ENCODE assay signal across 8 cellular contexts in genomic region chr11:66728760-66729385, GRCh38. TPM values are rescaled to one million over a fixed set of nuclear protein-coding genes. Genes with fewer than 3 reads are reported as not detected.
DNase-seq lines count a peak whose midpoint lies in the region; ATAC-seq, FAIRE-seq and TF ChIP-seq lines count a peak whose summit lies in the region.

SPTBN2 (minus strand) TSS chr11:66729216; CDS start chr11:66721240, 7,976 bp downstream.

- DNase-seq in CD4-positive, CD25-positive, alpha-beta regulatory T cell, result no peak
- DNase-seq in Jurkat, Clone E6-1 (ENCODE audit: low read depth, low spot score), result no peak
- DNase-seq in astrocyte of the spinal cord (ENCODE audit: low read depth, low spot score), result no peak
- DNase-seq in kidney, result no peak
- DNase-seq in stimulated activated naive CD8-positive, alpha-beta T cell treated with anti-CD3 and anti-CD28 coated beads, Interleukin-15, amount 100 ng/mL, for 72 hours, result no peak
- DNase-seq in GM19239 (ENCODE audit: insufficient read length, low spot score), result no peak
- no peak for DNase-seq in GOT3 (lab: John Stamatoyannopoulos, UW)

- TF ChIP-seq CTCF in astrocyte of the spinal cord (IDR thresholded peaks at IDR 0.05; ENCODE audit: low read depth, low read length), result no peak
- no peak for TF ChIP-seq CTCF in kidney (IDR thresholded peaks at IDR 0.05; ENCODE audit: borderline replicate concordance, extremely low read depth, insufficient read depth)

- peaks cover 4 to 18% (median 12%) of the 10 kb centered on the region in 4 donors for H3K4me1 Mint-ChIP-seq in CD4-positive, CD25-positive, alpha-beta regulatory T cell
- H3K4me1 Mint-ChIP-seq in stimulated activated naive CD8-positive, alpha-beta T cell treated with anti-CD3 and anti-CD28 coated beads, Interleukin-15, amount 100 ng/mL, for 72 hours, result peaks cover 19% of the 10 kb centered on the region

- H3K27me3 ChIP-seq in CD4-positive, CD25-positive, alpha-beta regulatory T cell (ENCODE audit: control insufficient read depth, insufficient read depth, low read length), result peaks cover 45% of the 10 kb centered on the region

- H3K4me3 ChIP-seq in CD4-positive, CD25-positive, alpha-beta regulatory T cell (ENCODE audit: low read depth, low read length), result no peak within 1 kb of the TSS
- H3K4me3 ChIP-seq in Jurkat, Clone E6-1 (ENCODE audit: low read length), result peak within 1 kb of the TSS; percentile 53
- H3K4me3 ChIP-seq in astrocyte of the spinal cord (ENCODE audit: low read depth, low read length) (peak within 1 kb of the TSS; percentile 40), kidney (ENCODE audit: low read length in 2 of 2) (peak within 1 kb of the TSS; percentile 57 to 65)

- no peak for FAIRE-seq in kidney (lab: Jason Lieb, UNC)
- FAIRE-seq in GM19239 (lab: Jason Lieb, UNC), result no peak

- H3K9ac ChIP-seq in kidney (ENCODE audit: low read length in 2 of 2), result peak within 1 kb of the TSS; percentile 64 to 69

- no peak for ATAC-seq in CD4-positive, CD25-positive, alpha-beta regulatory T cell (ENCODE audit: low read depth in 2 of 2)
- no peak for ATAC-seq in stimulated activated naive CD8-positive, alpha-beta T cell treated with anti-CD3 and anti-CD28 coated beads, Interleukin-15, amount 100 ng/mL, for 72 hours
- no peak for ATAC-seq in GM21423 (IDR thresholded peaks at IDR 0.05; ENCODE audit: unreplicated experiment)

- intact Hi-C loops in kidney (cut with DNase I), result no loop called here

- no peak within 1 kb of the TSS for H3K27ac ChIP-seq in CD4-positive, CD25-positive, alpha-beta regulatory T cell (ENCODE audit: insufficient read depth, low read length, poor library complexity, severe bottlenecking)
- H3K27ac ChIP-seq in kidney (ENCODE audit: low read depth in 2 of 2, low read length in 2 of 2), result peak within 1 kb of the TSS; percentile 69 to 83

- in situ Hi-C loops in astrocyte of the spinal cord (cut with HindIII; ENCODE audit: low sequenced_read_pairs), result no loop called here

- no peaks in the 10 kb centered on the region for H3K36me3 ChIP-seq in CD4-positive, CD25-positive, alpha-beta regulatory T cell (ENCODE audit: control insufficient read depth, insufficient read depth, low read length)
- H3K36me3 ChIP-seq in kidney (ENCODE audit: control insufficient read depth in 1 of 2, insufficient read depth in 2 of 2, low read length in 2 of 2), result no peaks in the 10 kb centered on the region

- peaks cover 18% of the 10 kb centered on the region for H3K4me1 ChIP-seq in CD4-positive, CD25-positive, alpha-beta regulatory T cell (ENCODE audit: control insufficient read depth, insufficient read depth, low read length, poor library complexity, severe bottlenecking)
- H3K4me1 ChIP-seq in kidney (ENCODE audit: control insufficient read depth in 1 of 2, insufficient read depth in 1 of 2, low read depth in 1 of 2, low read length in 2 of 2), result peaks cover 7 to 19% of the 10 kb centered on the region in 2 donors

- H3K27me3 Mint-ChIP-seq in CD4-positive, CD25-positive, alpha-beta regulatory T cell, result peaks cover 82% of the 10 kb centered on the region
- peaks cover 69% of the 10 kb centered on the region for H3K27me3 Mint-ChIP-seq in stimulated activated naive CD8-positive, alpha-beta T cell treated with anti-CD3 and anti-CD28 coated beads, Interleukin-15, amount 100 ng/mL, for 72 hours

- no peaks in the 10 kb centered on the region for H3K9me3 ChIP-seq in CD4-positive, CD25-positive, alpha-beta regulatory T cell (ENCODE audit: control insufficient read depth in 2 of 2, low read length in 2 of 2)
- H3K9me3 ChIP-seq in kidney (ENCODE audit: control insufficient read depth in 1 of 2, low read length in 2 of 2), result no peaks in the 10 kb centered on the region

- peak within 1 kb of the TSS in 1 of 3 donors; percentile 55 for H3K27ac Mint-ChIP-seq in CD4-positive, CD25-positive, alpha-beta regulatory T cell
- peak within 1 kb of the TSS in 1 of 2 donors; percentile 36 for H3K27ac Mint-ChIP-seq in stimulated activated naive CD8-positive, alpha-beta T cell treated with anti-CD3 and anti-CD28 coated beads, Interleukin-15, amount 100 ng/mL, for 72 hours

- peak within 1 kb of the TSS; percentile 49 to 92 (median 86) for H3K4me3 Mint-ChIP-seq in CD4-positive, CD25-positive, alpha-beta regulatory T cell
- H3K4me3 Mint-ChIP-seq in stimulated activated naive CD8-positive, alpha-beta T cell treated with anti-CD3 and anti-CD28 coated beads, Interleukin-15, amount 100 ng/mL, for 72 hours, result peak within 1 kb of the TSS; percentile 79 to 85

- H3K36me3 Mint-ChIP-seq in CD4-positive, CD25-positive, alpha-beta regulatory T cell, result peaks cover 5% of the 10 kb centered on the region

- peaks cover 0 to 4% (median 0%) of the 10 kb centered on the region in 7 donors for H3K9me3 Mint-ChIP-seq in CD4-positive, CD25-positive, alpha-beta regulatory T cell
- no peaks in the 10 kb centered on the region for H3K9me3 Mint-ChIP-seq in stimulated activated naive CD8-positive, alpha-beta T cell treated with anti-CD3 and anti-CD28 coated beads, Interleukin-15, amount 100 ng/mL, for 72 hours

RNA-seq across cellular contexts. Expression of gene SPTBN2, which starts in this region (rescaled TPM):
- 0.52 TPM for total RNA-seq in CD4-positive, CD25-positive, alpha-beta regulatory T cell
- not detected for polyA plus RNA-seq in CD4-positive, CD25-positive, alpha-beta regulatory T cell
- 22.1 TPM for polyA plus RNA-seq in Jurkat, Clone E6-1 (2012; ENCODE audit: insufficient read depth, insufficient read length)
- 64.9 TPM for total RNA-seq in kidney
- 69.8 TPM for polyA plus RNA-seq in kidney (ENCODE audit: insufficient read depth, low read depth, low replicate concordance)

Comparison
In these comparisons a context has a peak if more than half of its experiments do, and no peak if none do; other contexts are left out.
1. RNA of gene SPTBN2 (total RNA-seq): 64.9 TPM in kidney (single experiment); 0.52 TPM in CD4-positive, CD25-positive, alpha-beta regulatory T cell (single experiment); every median in the first group is over 10 times any median in the second.
2. RNA of gene SPTBN2 (polyA plus RNA-seq): 69.8 TPM in kidney (single experiment); not detected in CD4-positive, CD25-positive, alpha-beta regulatory T cell; every median in the first group is over 10 times any median in the second.